In the genomic region with DNA sequence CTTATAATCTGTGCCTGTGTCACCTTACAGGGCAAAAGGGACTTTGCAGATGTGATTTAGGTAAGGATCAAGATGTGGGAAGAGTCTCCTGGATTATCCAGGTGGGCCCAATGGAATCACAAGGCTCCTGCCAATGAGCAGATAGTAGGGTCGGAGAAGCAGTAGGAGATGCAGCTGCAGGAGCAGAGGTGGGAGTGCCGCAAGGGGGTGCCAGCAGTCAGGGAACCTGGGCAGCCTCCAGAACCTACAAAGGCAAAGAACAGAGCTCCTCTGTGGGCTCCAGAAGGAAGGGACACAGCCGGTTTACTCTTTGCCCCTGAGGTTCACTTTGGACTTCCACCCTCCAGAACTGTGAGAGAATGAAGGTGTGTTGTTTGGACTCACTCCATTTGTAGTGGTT, we compare ENCODE assay signal across 18 cellular contexts.
"Had no signal": no experiment of that assay in that cellular context is flagged by ENCODE, and none has a peak within 500 bp of the region (broad histone marks: within the 10 kb centered on the region; RNA-seq: fewer than 3 reads in every experiment).

No MANE protein-coding gene starts in this region.

- H3K4me3 ChIP-seq: esophagus squamous epithelium, heart right ventricle, left lung, lung, neural progenitor cell, right atrium auricular region, tibial nerve had no signal

- H3K27ac ChIP-seq: esophagus squamous epithelium, heart right ventricle, left lung, neural progenitor cell, right atrium auricular region, tibial nerve had no signal

- H3K9ac ChIP-seq: neural progenitor cell had no signal

- H3K4me2 ChIP-seq: neural progenitor cell had no signal

- H3K27me3 ChIP-seq: esophagus squamous epithelium, heart right ventricle, left lung, neural progenitor cell, right atrium auricular region, tibial nerve had no signal

- H2AFZ ChIP-seq: neural progenitor cell had no signal

- H3K4me1 ChIP-seq: left lung, neural progenitor cell, tibial nerve had no signal

- ATAC-seq: activated CD8-positive, alpha-beta T cell treated with anti-CD3 and anti-CD28 coated beads for 36 hours; activated T-cell treated with anti-CD3 and anti-CD28 coated beads, Interleukin-2, amount 50 U/mL, for 4 hours; heart right ventricle; left lung; natural killer cell had no signal

- H3K36me3 ChIP-seq: esophagus squamous epithelium, heart right ventricle, left lung, neural progenitor cell, right atrium auricular region, tibial nerve had no signal

- DNase-seq: activated B cell treated with CpG ODN at 0.5 μM for 24 hours; activated CD4-positive, alpha-beta T cell treated with anti-CD3 and anti-CD28 coated beads, Interleukin-2, amount 50 U/mL, for 1 hour; activated CD8-positive, alpha-beta T cell treated with anti-CD3 and anti-CD28 coated beads for 36 hours; activated T-cell treated with anti-CD3 and anti-CD28 coated beads, Interleukin-2, amount 50 U/mL, for 4 hours; anterior cingulate cortex; esophagus squamous epithelium; foreskin melanocyte; heart right ventricle; kidney glomerular epithelial cell; left lung; mesendoderm; natural killer cell; stimulated activated CD4-positive, alpha-beta T cell treated with anti-CD3 and anti-CD28 coated beads, Interleukin-2, amount 100 ng/mL, for 48 hours; stimulated activated naive CD4-positive, alpha-beta T cell treated with Interleukin-2 at 50 U/mL for 16 hours had no signal

- H3K9me3 ChIP-seq: esophagus squamous epithelium, heart right ventricle, left lung, right atrium auricular region had no signal
